In the genomic region with DNA sequence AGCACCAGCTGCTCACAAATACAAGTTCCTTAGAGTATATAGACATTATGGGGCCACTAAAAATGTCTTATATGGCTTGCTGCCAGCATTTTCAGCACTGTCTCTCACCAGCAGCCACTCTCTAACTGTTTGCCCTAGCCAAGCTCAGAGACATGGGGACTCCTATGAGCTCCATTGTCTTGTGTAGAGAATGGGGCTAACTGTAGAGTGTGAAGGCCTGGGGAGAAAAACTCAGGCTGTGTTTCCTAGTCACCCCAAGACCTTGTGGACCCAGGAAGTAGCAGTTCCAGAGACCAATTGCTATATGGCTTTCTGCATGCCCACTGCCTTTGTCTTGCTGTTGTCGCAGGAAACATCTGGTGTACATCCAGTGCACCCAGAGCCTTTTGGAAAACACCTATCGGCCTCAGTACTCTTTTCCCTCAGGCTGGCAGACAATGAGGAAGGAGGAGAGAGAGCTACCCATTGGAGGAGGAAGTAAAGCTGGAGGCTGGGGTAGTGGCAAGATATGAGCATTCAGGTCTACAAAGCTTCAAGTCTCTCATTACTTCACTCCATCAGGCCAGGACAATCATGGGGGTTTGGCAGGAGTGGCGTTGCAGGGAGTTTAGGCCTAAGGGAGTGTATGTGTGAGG, we compare ENCODE assay signal across 9 cellular contexts. TPM values are rescaled to one million over a fixed set of nuclear protein-coding genes. Genes with fewer than 3 reads are reported as not detected.
DNase-seq lines count a peak whose midpoint lies in the region; ATAC-seq and TF ChIP-seq lines count a peak whose summit lies in the region.
"Had no signal": no experiment of that assay in that cellular context is flagged by ENCODE, and none has a peak within 500 bp of the region (broad histone marks: within the 10 kb centered on the region; RNA-seq: fewer than 3 reads in every experiment).

No MANE protein-coding gene starts in this region.

- H3K9me3 ChIP-seq in thoracic aorta, result no peaks in the 10 kb centered on the region
- H3K9me3 ChIP-seq in esophagus muscularis mucosa, result no peaks in the 10 kb centered on the region
- H3K9me3 ChIP-seq: BLaER1 had no signal

- H3K27ac Mint-ChIP-seq in activated CD8-positive, alpha-beta memory T cell treated with anti-CD3 and anti-CD28 coated beads, Interleukin-2, amount 10 ng/mL, durations not matched to agents 7 days and 5 days, result peak overlapping the region; percentile 88
- no peak overlapping the region for H3K27ac Mint-ChIP-seq in endothelial cell (ENCODE audit: unreplicated experiment)

- no peaks in the 10 kb centered on the region for H3K27me3 ChIP-seq in thoracic aorta (replicated peaks; ENCODE audit: insufficient read depth)
- H3K27me3 ChIP-seq in esophagus muscularis mucosa, result no peaks in the 10 kb centered on the region
- H3K27me3 ChIP-seq: BLaER1 had no signal

- no peak for TF ChIP-seq EP300 in esophagus muscularis mucosa (IDR thresholded peaks at IDR 0.05)

- CTCF ChIA-PET in activated CD8-positive, alpha-beta memory T cell treated with anti-CD3 and anti-CD28 coated beads, Interleukin-2, amount 10 ng/mL, durations not matched to agents 7 days and 5 days (lab: Charles Lee), result interaction anchor here (0.7 to 8.8 kb wide), 12 partner anchors 11 to 90 kb away, joined by 3 to 68 read pairs (median 4); a partner anchor contains a TSS

- DNase-seq in activated CD8-positive, alpha-beta memory T cell treated with anti-CD3 and anti-CD28 coated beads, Interleukin-2, amount 10 ng/mL, durations not matched to agents 7 days and 5 days, result no peak
- DNase-seq in activated CD8-positive, alpha-beta memory T cell treated with anti-CD3 and anti-CD28 coated beads, Interleukin-2, amount 50 U/mL, for 4 hours, result no peak
- DNase-seq in NCI-H69 (lab: John Stamatoyannopoulos, UW), result peak; percentile 5
- DNase-seq in thoracic aorta (ENCODE audit: low spot score), result no peak
- no peak for DNase-seq in activated CD4-positive, alpha-beta T cell treated with anti-CD3 and anti-CD28 coated beads, Interleukin-2, amount 50 U/mL, for 1 hour
- no peak for DNase-seq in endothelial cell (ENCODE audit: low spot score)
- no peak for DNase-seq in esophagus muscularis mucosa (ENCODE audit: extremely low spot score)

- H3K4me1 ChIP-seq in thoracic aorta (ENCODE audit: control insufficient read depth in 1 of 2, low read depth in 2 of 2) (peaks cover 32 to 65% of the 10 kb centered on the region in 2 donors), esophagus muscularis mucosa (peaks cover 0 to 43% (median 33%) of the 10 kb centered on the region in 4 donors)
- H3K4me1 ChIP-seq: BLaER1 had no signal

- peaks cover 87% of the 10 kb centered on the region for H3K4me1 Mint-ChIP-seq in activated CD8-positive, alpha-beta memory T cell treated with anti-CD3 and anti-CD28 coated beads, Interleukin-2, amount 10 ng/mL, durations not matched to agents 7 days and 5 days
- peaks cover 45% of the 10 kb centered on the region for H3K4me1 Mint-ChIP-seq in endothelial cell (ENCODE audit: unreplicated experiment)

- TF ChIP-seq POLR2A in esophagus muscularis mucosa (IDR thresholded peaks at IDR 0.05; ENCODE audit: low read depth), result no peak

- WGBS in esophagus muscularis mucosa, result 86% methylated on average over 3 of the region's 3 CpGs

- H3K27ac ChIP-seq in thoracic aorta, result peak overlapping the region; percentile 58 to 67
- peak overlapping the region in 1 of 4 donors; percentile 5 for H3K27ac ChIP-seq in esophagus muscularis mucosa (replicated peaks in 1 of 4)
- H3K27ac ChIP-seq: BLaER1 had no signal

- H3K27me3 Mint-ChIP-seq in activated CD8-positive, alpha-beta memory T cell treated with anti-CD3 and anti-CD28 coated beads, Interleukin-2, amount 10 ng/mL, durations not matched to agents 7 days and 5 days, result no peaks in the 10 kb centered on the region
- peaks cover 3% of the 10 kb centered on the region for H3K27me3 Mint-ChIP-seq in endothelial cell (ENCODE audit: unreplicated experiment)

- ATAC-seq in activated CD8-positive, alpha-beta memory T cell treated with anti-CD3 and anti-CD28 coated beads, Interleukin-2, amount 10 ng/mL, durations not matched to agents 7 days and 5 days, result peak; percentile 21
- peak; percentile 20 for ATAC-seq in HG02642 (IDR thresholded peaks at IDR 0.05; ENCODE audit: poor library complexity, unreplicated experiment)
- ATAC-seq in thoracic aorta (ENCODE audit: insufficient number of reproducible peaks, low FRiP score, low read depth), result no peak

- H3K36me3 Mint-ChIP-seq in activated CD8-positive, alpha-beta memory T cell treated with anti-CD3 and anti-CD28 coated beads, Interleukin-2, amount 10 ng/mL, durations not matched to agents 7 days and 5 days, result peaks cover 54% of the 10 kb centered on the region
- peaks cover 18% of the 10 kb centered on the region for H3K36me3 Mint-ChIP-seq in endothelial cell (ENCODE audit: low read depth, unreplicated experiment)

- H3K4me3 ChIP-seq in thoracic aorta (no peak overlapping the region), esophagus muscularis mucosa (no peak overlapping the region)
- H3K4me3 ChIP-seq: BLaER1 had no signal

- H3K9me3 Mint-ChIP-seq in activated CD8-positive, alpha-beta memory T cell treated with anti-CD3 and anti-CD28 coated beads, Interleukin-2, amount 10 ng/mL, durations not matched to agents 7 days and 5 days (ENCODE audit: low read depth), result no peaks in the 10 kb centered on the region
- H3K9me3 Mint-ChIP-seq in endothelial cell (ENCODE audit: unreplicated experiment), result no peaks in the 10 kb centered on the region

- TF ChIP-seq CTCF in thoracic aorta (IDR thresholded peaks at IDR 0.05) (no peak), endothelial cell (IDR thresholded peaks at IDR 0.05; ENCODE audit: unreplicated experiment) (no peak), esophagus muscularis mucosa (IDR thresholded peaks at IDR 0.05) (no peak)

- H3K4me3 Mint-ChIP-seq in activated CD8-positive, alpha-beta memory T cell treated with anti-CD3 and anti-CD28 coated beads, Interleukin-2, amount 10 ng/mL, durations not matched to agents 7 days and 5 days, result no peak overlapping the region
- no peak overlapping the region for H3K4me3 Mint-ChIP-seq in endothelial cell (ENCODE audit: unreplicated experiment)

- H3K36me3 ChIP-seq in thoracic aorta, result no peaks in the 10 kb centered on the region
- no peaks in the 10 kb centered on the region for H3K36me3 ChIP-seq in esophagus muscularis mucosa
- H3K36me3 ChIP-seq: BLaER1 had no signal

- intact Hi-C loops in esophagus muscularis mucosa (cut with DNase I), result no loop called here

RNA-seq across cellular contexts. Expression of a gene that starts 28.4 kb away (rescaled TPM):
- total RNA-seq in activated CD8-positive, alpha-beta memory T cell treated with anti-CD3 and anti-CD28 coated beads, Interleukin-2, amount 10 ng/mL, durations not matched to agents 7 days and 5 days, result 100 to 1,000 TPM; 150 to 395 TPM
- 10 to 100 TPM; 32.1 to 63.6 TPM for total RNA-seq in thoracic aorta
- total RNA-seq in endothelial cell (ENCODE audit: unreplicated experiment), result 102 TPM
- total RNA-seq in esophagus muscularis mucosa, result 10 to 100 TPM; 27.3 to 33.4 (median 31.4) TPM
